ENCODE assay signal across 8 cellular contexts in genomic region chr5:159987031-159987674, GRCh38. TPM values are rescaled to one million over a fixed set of nuclear protein-coding genes. Genes with fewer than 3 reads are reported as not detected.
DNase-seq lines count a peak whose midpoint lies in the region; TF ChIP-seq lines count a peak whose summit lies in the region.

No MANE protein-coding gene starts in this region.

- no peak overlapping the region for H4K91ac ChIP-seq in trophoblast cell (ENCODE audit: low read depth, low read length)

- intact Hi-C loops in cardiac septum (cut with DNase I): loop anchor here (5.0 to 10.0 kb wide), 3 partner anchors 545 to 702 kb away; partner anchors contain the start of gene IL12B

- no peak overlapping the region for H3K9ac ChIP-seq in trophoblast cell (ENCODE audit: low read length)

- WGBS in trophoblast cell (ENCODE audit: extremely low coverage, insufficient coverage, insufficient read length): no CpG with 5 or more reads among the region's 50 CpGs
- WGBS in tibial nerve, 2 donors: 1 to 2% methylated on average over 38 to 43 of the region's 50 CpGs

- H2AFZ ChIP-seq in trophoblast cell (ENCODE audit: insufficient read depth, low read length, poor library complexity): no peak overlapping the region

- H3K27ac ChIP-seq in trophoblast cell (ENCODE audit: low read depth, low read length) (no peak overlapping the region), tibial nerve (no peak overlapping the region)

- H3K27ac Mint-ChIP-seq in HFFc6: no peak overlapping the region
- H3K27ac Mint-ChIP-seq in activated naive CD8-positive, alpha-beta T cell: no peak overlapping the region

- no peaks in the 10 kb centered on the region for H3K79me1 ChIP-seq in trophoblast cell (ENCODE audit: low read length)

- TF ChIP-seq POLR2A in NB4 (IDR thresholded peaks at IDR 0.05; ENCODE audit: extremely low read depth, insufficient read length): no peak
- no peak for TF ChIP-seq POLR2A in tibial nerve (IDR thresholded peaks at IDR 0.05)

- peak; percentile 23 for DNase-seq in GF-D8 (lab: John Stamatoyannopoulos, UW)
- DNase-seq in HFFc6: peak; percentile 50
- DNase-seq in NB4 (ENCODE audit: low read depth): peak; percentile 81
- peak; percentile 47 for DNase-seq in SKM-1 (lab: John Stamatoyannopoulos, UW; ENCODE audit: unreplicated experiment)
- DNase-seq in cardiac septum (ENCODE audit: low spot score): peak; percentile 83
- peak; percentile 95 for DNase-seq in trophoblast cell
- peak; percentile 21 to 49 for DNase-seq in tibial nerve (ENCODE audit: low spot score in 2 of 2)

- H4K12ac ChIP-seq in trophoblast cell (ENCODE audit: low read depth, low read length): no peak overlapping the region

- H3K27me3 Mint-ChIP-seq in HFFc6 (ENCODE audit: insufficient read depth): peaks cover 18% of the 10 kb centered on the region
- peaks cover 12% of the 10 kb centered on the region for H3K27me3 Mint-ChIP-seq in activated naive CD8-positive, alpha-beta T cell

- no peak overlapping the region for H3K4me3 ChIP-seq in NB4 (ENCODE audit: low read depth, low read length)
- no peak overlapping the region for H3K4me3 ChIP-seq in trophoblast cell (ENCODE audit: low read depth, low read length)
- peak overlapping the region; percentile 20 to 50 (median 40) for H3K4me3 ChIP-seq in tibial nerve

- H3K4me1 Mint-ChIP-seq in HFFc6 (ENCODE audit: low read depth): peaks cover 24% of the 10 kb centered on the region
- no peaks in the 10 kb centered on the region for H3K4me1 Mint-ChIP-seq in activated naive CD8-positive, alpha-beta T cell (ENCODE audit: low read depth)

- TF ChIP-seq CTCF in HFFc6 (IDR thresholded peaks at IDR 0.05) (peak; percentile 83), NB4 (IDR thresholded peaks at IDR 0.05; ENCODE audit: low read depth, low read length) (peak; percentile 70), tibial nerve (IDR thresholded peaks at IDR 0.05) (peak; percentile 32 to 76 (median 57))

- peak overlapping the region; percentile 65 for H3K4me3 Mint-ChIP-seq in HFFc6
- peak overlapping the region; percentile 61 for H3K4me3 Mint-ChIP-seq in activated naive CD8-positive, alpha-beta T cell

- H3K14ac ChIP-seq in trophoblast cell (ENCODE audit: low read length): no peak overlapping the region

- no peak overlapping the region for H4K8ac ChIP-seq in trophoblast cell (ENCODE audit: low read depth, low read length)

- H3K23ac ChIP-seq in trophoblast cell (ENCODE audit: low read length): no peak overlapping the region

- no peak overlapping the region for H3K4ac ChIP-seq in trophoblast cell (ENCODE audit: low read depth, low read length)

- TF ChIP-seq EP300 in tibial nerve (IDR thresholded peaks at IDR 0.05): no peak

- no peak overlapping the region for H2BK5ac ChIP-seq in trophoblast cell (ENCODE audit: low read depth, low read length, poor library complexity)

- H3K27me3 ChIP-seq in trophoblast cell (ENCODE audit: insufficient read depth, low read length) (no peaks in the 10 kb centered on the region), tibial nerve (peaks cover 0 to 39% of the 10 kb centered on the region in 2 donors)

- H2BK120ac ChIP-seq in trophoblast cell (ENCODE audit: insufficient read depth, low read length, poor library complexity): no peak overlapping the region

- peaks cover 0 to 2% of the 10 kb centered on the region in 2 experiments for H3K4me1 ChIP-seq in trophoblast cell (ENCODE audit: control insufficient read depth in 1 of 2, insufficient read depth in 2 of 2, low read length in 2 of 2)
- H3K4me1 ChIP-seq in tibial nerve: peaks cover 0 to 9% (median 0%) of the 10 kb centered on the region in 4 donors

- H3K79me2 ChIP-seq in trophoblast cell (ENCODE audit: control insufficient read depth, insufficient read depth, low read length, poor library complexity): no peaks in the 10 kb centered on the region

- peak overlapping the region; percentile 70 for H3K4me2 ChIP-seq in trophoblast cell (ENCODE audit: low read length)

- H2AK5ac ChIP-seq in trophoblast cell (ENCODE audit: low read length): no peak overlapping the region

- H3K36me3 Mint-ChIP-seq in HFFc6 (ENCODE audit: low read depth): no peaks in the 10 kb centered on the region
- no peaks in the 10 kb centered on the region for H3K36me3 Mint-ChIP-seq in activated naive CD8-positive, alpha-beta T cell

- no peaks in the 10 kb centered on the region for H3K9me3 ChIP-seq in trophoblast cell (ENCODE audit: insufficient read depth, low read depth, low read length)
- H3K9me3 ChIP-seq in tibial nerve: no peaks in the 10 kb centered on the region

- H2BK12ac ChIP-seq in trophoblast cell (ENCODE audit: low read length): no peak overlapping the region

- H3K18ac ChIP-seq in trophoblast cell (ENCODE audit: low read length): no peak overlapping the region

- H3K36me3 ChIP-seq in trophoblast cell (ENCODE audit: control insufficient read depth in 1 of 2, insufficient read depth in 2 of 2, low read length in 2 of 2) (no peaks in the 10 kb centered on the region), tibial nerve (no peaks in the 10 kb centered on the region)

- H3K9me3 Mint-ChIP-seq in HFFc6: no peaks in the 10 kb centered on the region
- H3K9me3 Mint-ChIP-seq in activated naive CD8-positive, alpha-beta T cell (ENCODE audit: low read depth): no peaks in the 10 kb centered on the region

RNA-seq across cellular contexts. Expression of gene TTC1, which starts 21.8 kb away (rescaled TPM):
- 10 to 100 TPM; 63.9 to 76.0 (median 70.6) TPM for total RNA-seq in HFFc6 (2021; fragmentation: NEBNext Ultra II Directional; extraction: Animal tissue kit (Norgen Biotek cat#: 25700))
- 67.7 TPM for total RNA-seq in cardiac septum
- polyA plus RNA-seq in trophoblast cell (2013): 61.8 and 63.9 TPM in 2 replicates
- 10 to 100 TPM; 27.6 to 40.4 (median 36.9) TPM for total RNA-seq in tibial nerve

Comparison
In these comparisons a context has a peak if more than half of its experiments do, and no peak if none do; other contexts are left out.
1. DNase-seq: peak in every context shown above with its lines; median percentile 95 in trophoblast cell; 83 in cardiac septum; 81 in NB4; 50 in HFFc6; 47 in SKM-1; 35 in tibial nerve; 23 in GF-D8.
2. H3K4me3 ChIP-seq: peak in tibial nerve (4 of 4); none in NB4 (single experiment) and trophoblast cell (single experiment).
3. Peak in every context shown above with its lines, with median percentiles within 50 percentile points of each other: CTCF ChIP-seq.